In the genomic region with DNA sequence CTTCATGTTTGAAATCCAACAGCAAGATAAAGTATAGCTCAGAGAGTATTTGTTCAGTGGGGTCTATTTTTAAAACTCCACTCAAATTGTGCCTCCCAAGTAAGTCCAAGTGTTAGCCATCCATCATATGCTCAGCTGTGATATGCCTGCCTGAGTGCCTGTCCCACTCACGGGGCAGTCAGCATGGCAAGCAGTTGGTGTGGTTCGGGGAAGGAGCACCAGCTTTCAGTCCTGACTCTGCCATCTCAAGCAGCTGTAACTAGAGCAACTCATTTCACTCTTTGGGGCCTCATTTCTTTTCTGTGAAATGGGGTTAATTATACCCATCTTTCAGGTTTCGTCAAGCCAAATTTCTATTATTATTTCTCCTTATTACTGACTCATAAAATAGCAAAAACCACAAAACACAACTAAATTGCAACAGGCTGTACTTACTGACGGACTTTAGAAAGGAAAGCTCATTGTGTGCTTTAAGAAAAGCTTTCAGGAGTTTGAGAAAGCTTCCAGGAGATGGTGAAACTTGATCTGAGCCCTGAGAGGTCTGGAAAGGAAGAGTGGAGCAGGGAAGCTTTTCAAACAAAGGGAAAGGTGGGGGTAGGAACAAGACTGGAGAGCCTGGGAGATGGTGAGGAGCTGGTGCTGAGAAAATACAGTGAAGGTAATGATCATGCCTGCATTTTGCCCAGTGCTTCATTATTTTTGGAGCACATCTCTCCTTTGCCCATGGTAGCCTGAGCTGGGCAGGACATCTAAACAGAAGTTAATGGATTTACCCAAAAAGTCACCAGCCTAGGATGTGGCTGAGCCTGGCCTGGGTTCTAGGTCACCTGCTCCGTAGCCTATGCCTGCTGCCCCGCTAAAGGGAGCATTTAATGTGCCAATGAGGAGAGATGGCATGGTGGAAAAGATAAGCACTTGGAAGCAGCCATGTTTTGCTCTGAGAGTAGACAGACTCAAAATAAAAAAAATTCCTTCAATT, we compare ENCODE assay signal across 12 cellular contexts. TPM values are rescaled to one million over a fixed set of nuclear protein-coding genes. Genes with fewer than 3 reads are reported as not detected.
A peak's percentile ranks its signal among the peaks of the same experiment; 100 is the strongest.
DNase-seq lines count a peak whose midpoint lies in the region; ATAC-seq and TF ChIP-seq lines count a peak whose summit lies in the region.
"Had no signal": no experiment of that assay in that cellular context is flagged by ENCODE, and none has a peak within 500 bp of the region (broad histone marks: within the 10 kb centered on the region; RNA-seq: fewer than 3 reads in every experiment).

No MANE protein-coding gene starts in this region.

- H3K4me1 Mint-ChIP-seq in brain: peaks cover 32% of the 10 kb centered on the region

- DNase-seq in NCI-H2107 treated with DMSO at 0.1 percent for 48 hours (lab: John Stamatoyannopoulos, UW; ENCODE audit: unreplicated experiment) (peak; percentile 28), NCI-H2107 (lab: John Stamatoyannopoulos, UW) (no peak), iPS-NIHi7 (ENCODE audit: extremely low spot score) (peak; percentile 58), transverse colon (no peak), D341Med (ENCODE audit: low spot score) (no peak)
- DNase-seq: 8988T had no signal

- H3K36me3 ChIP-seq in transverse colon: no peaks in the 10 kb centered on the region

- intact Hi-C loops in transverse colon (cut with DNase I; ENCODE audit: low total_unique reads): no loop called here

- WGBS in transverse colon (ENCODE audit: low coverage in 1 of 2), 2 donors: 60 to 77% methylated on average over 3 to 6 of the region's 6 CpGs

- H3K27ac Mint-ChIP-seq in brain: peak overlapping the region; percentile 30 to 82 (median 38)
- H3K27ac Mint-ChIP-seq: activated naive CD4-positive, alpha-beta T cell treated with anti-CD3 and anti-CD28 coated beads, Interleukin-2, amount 50 U/mL, for 24 hours; IgD-negative memory B cell had no signal

- TF ChIP-seq CTCF in brain (conservative IDR thresholded peaks at IDR 0.05) (no peak), transverse colon (IDR thresholded peaks at IDR 0.05) (no peak)

- in situ Hi-C loops in transverse colon (cut with MboI; ENCODE audit: low pct_ligation_motif_present in 1 of 4, low pct_unique_long_range_greater_than_20kb in 1 of 4, low sequenced_read_pairs in 3 of 4): loop anchor here (25.0 kb wide), 3 partner anchors 151 to 451 kb away; no protein-coding TSS in a partner anchor

- no peak overlapping the region for H3K4me3 Mint-ChIP-seq in brain
- H3K4me3 Mint-ChIP-seq: activated naive CD4-positive, alpha-beta T cell treated with anti-CD3 and anti-CD28 coated beads, Interleukin-2, amount 50 U/mL, for 24 hours; IgD-negative memory B cell had no signal

- peaks cover 13% of the 10 kb centered on the region for H3K36me3 Mint-ChIP-seq in brain
- H3K36me3 Mint-ChIP-seq: activated naive CD4-positive, alpha-beta T cell treated with anti-CD3 and anti-CD28 coated beads, Interleukin-2, amount 50 U/mL, for 24 hours had no signal

- no peak for TF ChIP-seq POLR2A in transverse colon (IDR thresholded peaks at IDR 0.05)

- H3K9me3 Mint-ChIP-seq in brain: no peaks in the 10 kb centered on the region
- H3K9me3 Mint-ChIP-seq: activated naive CD4-positive, alpha-beta T cell treated with anti-CD3 and anti-CD28 coated beads, Interleukin-2, amount 50 U/mL, for 24 hours; IgD-negative memory B cell had no signal

- peaks cover 0 to 18% (median 6%) of the 10 kb centered on the region in 4 donors for H3K4me1 ChIP-seq in transverse colon

- no peaks in the 10 kb centered on the region for H3K27me3 Mint-ChIP-seq in brain
- H3K27me3 Mint-ChIP-seq: activated naive CD4-positive, alpha-beta T cell treated with anti-CD3 and anti-CD28 coated beads, Interleukin-2, amount 50 U/mL, for 24 hours; IgD-negative memory B cell had no signal

- peak overlapping the region; percentile 32 to 73 (median 61) for H3K27ac ChIP-seq in transverse colon

- ATAC-seq in HG03095 (IDR thresholded peaks at IDR 0.05; ENCODE audit: unreplicated experiment): no peak
- ATAC-seq in HG03159 (IDR thresholded peaks at IDR 0.05; ENCODE audit: unreplicated experiment): no peak

- no peaks in the 10 kb centered on the region for H3K27me3 ChIP-seq in transverse colon

- no peaks in the 10 kb centered on the region for H3K9me3 ChIP-seq in transverse colon

- TF ChIP-seq EP300 in transverse colon (IDR thresholded peaks at IDR 0.05; ENCODE audit: low read depth): no peak

- no peak overlapping the region for H3K4me3 ChIP-seq in transverse colon

RNA-seq across cellular contexts. Expression of gene RHO, which starts 42.1 kb away (rescaled TPM):
- polyA plus RNA-seq in brain (ENCODE audit: insufficient read depth, low read depth, low replicate concordance): not detected
- not detected for total RNA-seq in transverse colon
- total RNA-seq: mesenteric fat pad had no signal
- polyA plus RNA-seq: IgD-negative memory B cell had no signal

RNA-seq across cellular contexts. Expression of gene IFT122, which starts 46.3 kb away (rescaled TPM):
- 39.4 TPM for polyA plus RNA-seq in brain (ENCODE audit: insufficient read depth, low read depth, low replicate concordance)
- total RNA-seq in transverse colon: 10 to 100 TPM; 15.0 to 77.6 (median 16.7) TPM

RNA-seq across cellular contexts. Expression of gene MBD4, which starts 46.6 kb away (rescaled TPM):
- polyA plus RNA-seq in brain (ENCODE audit: insufficient read depth, low read depth, low replicate concordance): 15.6 TPM
- 10 to 100 TPM; 15.0 to 34.4 (median 30.4) TPM for total RNA-seq in transverse colon

RNA-seq across cellular contexts. Expression of gene H1-8, which starts 56.6 kb away (rescaled TPM):
- polyA plus RNA-seq in brain (ENCODE audit: insufficient read depth, low read depth, low replicate concordance): not detected
- not detected for total RNA-seq in transverse colon
- total RNA-seq: mesenteric fat pad had no signal
- polyA plus RNA-seq: IgD-negative memory B cell had no signal

RNA-seq across cellular contexts. Expression of gene EFCAB12, which starts 57.9 kb away (rescaled TPM):
- polyA plus RNA-seq in brain (ENCODE audit: insufficient read depth, low read depth, low replicate concordance): 1.4 TPM
- total RNA-seq in transverse colon: under 1 TPM in 2 of 4 donors, not detected in 2; 0.14 to 0.32 TPM

Comparison
In these comparisons a context has a peak if more than half of its experiments do, and no peak if none do; other contexts are left out.
1. DNase-seq: peak in NCI-H2107 treated with DMSO at 0.1 percent for 48 hours (single experiment) and iPS-NIHi7 (single experiment); none in NCI-H2107 (single experiment), transverse colon (single experiment) and D341Med (single experiment).